8 cellular contexts compared by ENCODE assay signal in genomic region chr1:166089804-166090203, GRCh38.
DNase-seq lines count a peak whose midpoint lies in the region; ATAC-seq and TF ChIP-seq lines count a peak whose summit lies in the region.

No MANE protein-coding gene starts in this region.

- DNase-seq in SIG-M5 treated with dmso at 0.1 percent for 504 hours (lab: John Stamatoyannopoulos, UW; ENCODE audit: unreplicated experiment) (peak; percentile 5), SIG-M5 (lab: John Stamatoyannopoulos, UW) (no peak), nephron progenitor cell (no peak), posterior cingulate gyrus (no peak), mesenteric fat pad (ENCODE audit: low spot score) (no peak), AG08395 (ENCODE audit: low spot score) (no peak)

- no peaks in the 10 kb centered on the region for H3K36me3 Mint-ChIP-seq in nephron progenitor cell (ENCODE audit: low read depth)

- peaks cover 41% of the 10 kb centered on the region for H3K4me1 Mint-ChIP-seq in nephron progenitor cell

- intact Hi-C loops in posterior cingulate gyrus (cut with DNase I), result no loop called here

- peak overlapping the region; percentile 83 for H3K27ac Mint-ChIP-seq in nephron progenitor cell

- peaks cover 11% of the 10 kb centered on the region for H3K27me3 Mint-ChIP-seq in nephron progenitor cell (ENCODE audit: low read depth, poor library complexity)

- peak; percentile 69 for ATAC-seq in GM21526 (IDR thresholded peaks at IDR 0.05; ENCODE audit: low FRiP score, unreplicated experiment)
- peak; percentile 61 for ATAC-seq in HG03565 (IDR thresholded peaks at IDR 0.05; ENCODE audit: unreplicated experiment)

- peaks cover 13% of the 10 kb centered on the region for H3K9me3 Mint-ChIP-seq in nephron progenitor cell

- peak overlapping the region; percentile 0 for H3K4me3 Mint-ChIP-seq in nephron progenitor cell

- TF ChIP-seq CTCF in nephron progenitor cell (IDR thresholded peaks at IDR 0.05), result no peak
